Comparison of ENCODE assay signal across 13 cellular contexts in the genomic region with DNA sequence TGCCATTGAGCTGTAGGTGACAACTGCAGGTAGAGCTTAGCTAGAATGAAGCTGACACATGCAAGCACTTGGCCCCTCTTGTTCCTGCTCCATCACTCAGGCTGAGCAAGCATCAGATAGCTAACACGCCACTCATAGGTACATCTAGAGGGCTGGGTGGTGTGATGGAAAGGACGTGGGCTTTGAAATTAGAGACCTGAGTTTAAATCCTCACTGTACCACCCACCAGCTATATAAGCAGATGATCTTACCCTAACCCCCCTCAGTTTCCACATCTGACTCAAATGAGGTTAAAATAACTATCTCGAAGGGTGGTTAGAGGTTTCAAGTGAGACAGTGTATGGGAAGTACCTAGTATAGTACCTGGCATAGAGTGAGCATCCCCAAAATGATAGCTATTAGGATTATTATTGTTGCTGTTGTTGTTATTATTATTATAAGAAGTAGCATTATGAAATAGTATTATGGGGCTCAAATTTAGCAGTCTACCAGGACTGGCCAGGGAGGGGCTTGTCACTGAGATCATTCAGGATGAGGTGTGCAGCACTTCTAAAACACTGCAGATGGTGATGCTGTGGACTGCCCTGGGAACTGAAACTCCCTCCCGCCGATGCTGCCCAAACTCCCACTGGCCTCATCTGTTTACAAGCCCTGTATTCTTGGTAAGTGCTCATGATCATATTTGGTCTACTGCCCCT. TPM values are rescaled to one million over a fixed set of nuclear protein-coding genes. Genes with fewer than 3 reads are reported as not detected.
DNase-seq lines count a peak whose midpoint lies in the region; ATAC-seq and TF ChIP-seq lines count a peak whose summit lies in the region.
"Had no signal": no experiment of that assay in that cellular context is flagged by ENCODE, and none has a peak within 500 bp of the region (broad histone marks: within the 10 kb centered on the region; RNA-seq: fewer than 3 reads in every experiment).

No MANE protein-coding gene starts in this region.

- peaks cover 4% of the 10 kb centered on the region for H3K4me1 ChIP-seq in body of pancreas

- 94 to 97% methylated on average over 5 of the region's 5 CpGs for WGBS in body of pancreas, 2 donors

- H3K9me3 ChIP-seq in body of pancreas: no peaks in the 10 kb centered on the region
- H3K9me3 ChIP-seq: BLaER1 had no signal

- no peak overlapping the region for H3K4me3 ChIP-seq in body of pancreas
- H3K4me3 ChIP-seq: BLaER1 had no signal

- H3K27ac ChIP-seq in body of pancreas: no peak overlapping the region
- H3K27ac ChIP-seq: BLaER1 had no signal

- TF ChIP-seq CTCF in GM13976 (IDR thresholded peaks at IDR 0.05; ENCODE audit: borderline replicate concordance, control extremely low read depth, extremely low read depth, insufficient read depth, missing control alignments) (no peak), body of pancreas (IDR thresholded peaks at IDR 0.05) (no peak)

- in situ Hi-C loops in GM13976 (cut with MboI; ENCODE audit: low sequenced_read_pairs, unreplicated experiment): no loop called here
- in situ Hi-C loops in ACHN (cut with HindIII; ENCODE audit: low pct_ligation_motif_present, low pct_unique_long_range_greater_than_20kb, low sequenced_read_pairs): no loop called here

- DNase-seq in GM13976 (ENCODE audit: low spot score) (peak; percentile 10), AML-193 (lab: John Stamatoyannopoulos, UW) (no peak), ACHN (no peak), erythroblast (lab: John Stamatoyannopoulos, UW) (no peak), body of pancreas (no peak)
- DNase-seq: activated CD4-positive, alpha-beta T cell treated with anti-CD3 and anti-CD28 coated beads, Interleukin-2, amount 50 U/mL, for 4 hours; NCI-H446 had no signal

- ATAC-seq in HG02610 (IDR thresholded peaks at IDR 0.05; ENCODE audit: unreplicated experiment) (peak; percentile 84), HG03432 (IDR thresholded peaks at IDR 0.05; ENCODE audit: unreplicated experiment) (peak; percentile 77), body of pancreas (no peak)

- intact Hi-C loops in body of pancreas (cut with DNase I): no loop called here

- no peaks in the 10 kb centered on the region for H3K36me3 ChIP-seq in body of pancreas (replicated peaks in 1 of 2; ENCODE audit: insufficient read depth in 1 of 2, low read depth in 2 of 2)
- H3K36me3 ChIP-seq: BLaER1 had no signal

- peak; percentile 46 for TF ChIP-seq POLR2A in GM19099 (IDR thresholded peaks at IDR 0.05; ENCODE audit: extremely low read depth, insufficient read length, low read depth)
- no peak for TF ChIP-seq POLR2A in erythroblast (IDR thresholded peaks at IDR 0.05; ENCODE audit: low read length)
- TF ChIP-seq POLR2A in body of pancreas (IDR thresholded peaks at IDR 0.05): no peak

- no peaks in the 10 kb centered on the region for H3K27me3 ChIP-seq in body of pancreas
- H3K27me3 ChIP-seq: BLaER1 had no signal

RNA-seq across cellular contexts. Expression of a gene that starts 59.0 kb away (rescaled TPM):
- total RNA-seq in body of pancreas: under 1 TPM in 1 of 2 donors, not detected in 1; 0.78 TPM
- total RNA-seq: SK-MEL-5, temporal lobe had no signal
